ENCODE assay signal across 9 cellular contexts in the genomic region with DNA sequence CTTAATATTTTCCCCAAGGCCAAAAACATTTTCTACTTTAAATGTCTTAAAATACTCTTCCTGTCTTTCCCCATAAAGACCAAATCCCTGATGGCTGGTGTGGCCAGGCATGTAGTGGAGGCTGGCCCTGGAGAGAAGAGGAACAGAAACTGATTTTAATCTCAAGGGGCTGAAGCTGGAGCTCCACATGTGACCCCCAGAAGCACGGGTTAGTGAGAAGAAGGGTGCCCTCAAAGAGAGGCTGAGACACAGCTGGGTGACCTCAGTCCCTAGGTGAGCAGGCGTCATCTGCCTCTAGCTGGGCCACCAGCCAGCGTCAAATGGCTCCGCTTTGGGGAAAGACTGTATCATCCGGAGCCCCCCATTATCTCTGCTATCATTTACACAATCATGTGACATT. TPM values are rescaled to one million over a fixed set of nuclear protein-coding genes. Genes with fewer than 3 reads are reported as not detected.
DNase-seq lines count a peak whose midpoint lies in the region; ATAC-seq, FAIRE-seq and TF ChIP-seq lines count a peak whose summit lies in the region.
"Had no signal": no experiment of that assay in that cellular context is flagged by ENCODE, and none has a peak within 500 bp of the region (broad histone marks: within the 10 kb centered on the region; RNA-seq: fewer than 3 reads in every experiment).

No MANE protein-coding gene starts in this region.

- H3K36me3 ChIP-seq in OCI-LY7 (ENCODE audit: insufficient read depth, low read length) (no peaks in the 10 kb centered on the region), hepatocyte (replicated peaks; ENCODE audit: insufficient read depth, low read depth) (no peaks in the 10 kb centered on the region)

- no peak overlapping the region for H3K27ac Mint-ChIP-seq in activated CD8-positive, alpha-beta memory T cell treated with anti-CD3 and anti-CD28 coated beads, Interleukin-2, amount 10 ng/mL, durations not matched to agents 7 days and 5 days

- H3K4me1 ChIP-seq in OCI-LY7 (ENCODE audit: insufficient read depth, low read length, poor library complexity, severe bottlenecking), result peaks cover 17% of the 10 kb centered on the region
- H3K4me1 ChIP-seq in hepatocyte (ENCODE audit: insufficient read depth), result peaks cover 8% of the 10 kb centered on the region

- H3K9me3 ChIP-seq in OCI-LY7 (ENCODE audit: low read length), result 0 out of 2 replicates have a peak, but pooled peaks cover 8% of the 10 kb centered on the region
- no peaks in the 10 kb centered on the region for H3K9me3 ChIP-seq in hepatocyte (ENCODE audit: low read depth)

- peak; percentile 26 for FAIRE-seq in GM12891 (lab: Jason Lieb, UNC)

- no peaks in the 10 kb centered on the region for H4K20me1 ChIP-seq in OCI-LY7 (ENCODE audit: insufficient read depth, low read length)
- no peaks in the 10 kb centered on the region for H4K20me1 ChIP-seq in hepatocyte (ENCODE audit: insufficient read depth, poor library complexity, severe bottlenecking)

- H3K4me3 ChIP-seq in OCI-LY7 (ENCODE audit: low read depth, low read length, poor library complexity, severe bottlenecking) (no peak overlapping the region), hepatocyte (no peak overlapping the region)

- TF ChIP-seq CTCF in OCI-LY7 (conservative IDR thresholded peaks at IDR 0.05; ENCODE audit: low read length) (no peak), hepatocyte (IDR thresholded peaks at IDR 0.05; ENCODE audit: poor library complexity) (no peak)

- DNase-seq in GM12891 (ENCODE audit: insufficient read length, low spot score), result no peak
- peak; percentile 79 for DNase-seq in OCI-LY7 (ENCODE audit: low spot score)
- DNase-seq in hepatocyte (ENCODE audit: low spot score), result no peak
- DNase-seq in activated CD8-positive, alpha-beta memory T cell treated with anti-CD3 and anti-CD28 coated beads, Interleukin-2, amount 10 ng/mL, durations not matched to agents 7 days and 5 days, result no peak
- DNase-seq in activated naive CD4-positive, alpha-beta T cell (lab: John Stamatoyannopoulos, UW), result no peak
- DNase-seq: NCI-H774 had no signal

- peaks cover 2% of the 10 kb centered on the region for H3K36me3 Mint-ChIP-seq in activated CD8-positive, alpha-beta memory T cell treated with anti-CD3 and anti-CD28 coated beads, Interleukin-2, amount 10 ng/mL, durations not matched to agents 7 days and 5 days

- WGBS in hepatocyte (ENCODE audit: low lambda C conversion rate, missing lambda C conversion rate), result 80% methylated on average over 5 of the region's 5 CpGs

- H3K4me2 ChIP-seq in OCI-LY7 (ENCODE audit: low read length) (peak overlapping the region; percentile 60), hepatocyte (no peak overlapping the region)

- POLR2A ChIA-PET in OCI-LY7 (lab: Charles Lee), result interaction anchor here (1.0 kb wide), 1 partner anchor 634 kb away, joined by 3 read pairs; no protein-coding TSS in a partner anchor

- no peak for TF ChIP-seq POLR2A in GM12891 (IDR thresholded peaks at IDR 0.05; ENCODE audit: low read depth, low read length)

- H3K9me3 Mint-ChIP-seq in activated CD8-positive, alpha-beta memory T cell treated with anti-CD3 and anti-CD28 coated beads, Interleukin-2, amount 10 ng/mL, durations not matched to agents 7 days and 5 days (ENCODE audit: low read depth), result peaks cover 2% of the 10 kb centered on the region

- H3K27ac ChIP-seq in OCI-LY7 (ENCODE audit: low read depth, low read length, poor library complexity, severe bottlenecking) (no peak overlapping the region), hepatocyte (no peak overlapping the region)

- H2AFZ ChIP-seq in OCI-LY7 (ENCODE audit: low read length), result peak overlapping the region; percentile 70
- H2AFZ ChIP-seq in hepatocyte, result no peak overlapping the region

- H3K9me2 ChIP-seq in OCI-LY7 (ENCODE audit: insufficient read depth, low read length), result no peaks in the 10 kb centered on the region
- H3K9me2 ChIP-seq in hepatocyte (replicated peaks; ENCODE audit: insufficient read depth), result no peaks in the 10 kb centered on the region

- intact Hi-C loops in OCI-LY7 (cut with micrococcal nuclease; ENCODE audit: unreplicated experiment), result no loop called here

- CTCF ChIA-PET in OCI-LY7 (lab: Charles Lee; ENCODE audit: unreplicated experiment), result no interaction called here
- CTCF ChIA-PET in activated CD8-positive, alpha-beta memory T cell treated with anti-CD3 and anti-CD28 coated beads, Interleukin-2, amount 10 ng/mL, durations not matched to agents 7 days and 5 days (lab: Charles Lee), result no interaction called here

- ATAC-seq in GM19468 (IDR thresholded peaks at IDR 0.05; ENCODE audit: extremely low read depth, unreplicated experiment) (peak; percentile 96), HG03045 (IDR thresholded peaks at IDR 0.05; ENCODE audit: unreplicated experiment) (peak; percentile 76)
- no peak for ATAC-seq in activated CD4-positive, CD25-positive, alpha-beta regulatory T cell treated with anti-CD3 and anti-CD28 coated beads, Interleukin-2, amount 50 U/mL, for 24 hours
- ATAC-seq in activated CD8-positive, alpha-beta memory T cell treated with anti-CD3 and anti-CD28 coated beads, Interleukin-2, amount 10 ng/mL, durations not matched to agents 7 days and 5 days, result no peak

- peaks cover 32% of the 10 kb centered on the region for H3K27me3 Mint-ChIP-seq in activated CD8-positive, alpha-beta memory T cell treated with anti-CD3 and anti-CD28 coated beads, Interleukin-2, amount 10 ng/mL, durations not matched to agents 7 days and 5 days

- BruUV-seq in OCI-LY7 (replicated peaks; lab: Mats Ljungman, UMichigan), result no TSS peak

- no peak overlapping the region for H3K4me3 Mint-ChIP-seq in activated CD8-positive, alpha-beta memory T cell treated with anti-CD3 and anti-CD28 coated beads, Interleukin-2, amount 10 ng/mL, durations not matched to agents 7 days and 5 days

- H3K27me3 ChIP-seq in hepatocyte, result no peaks in the 10 kb centered on the region

- H3K79me2 ChIP-seq in OCI-LY7 (ENCODE audit: insufficient read depth, low read depth, low read length) (no peaks in the 10 kb centered on the region), hepatocyte (no peaks in the 10 kb centered on the region)

- peaks cover 2% of the 10 kb centered on the region for H3K4me1 Mint-ChIP-seq in activated CD8-positive, alpha-beta memory T cell treated with anti-CD3 and anti-CD28 coated beads, Interleukin-2, amount 10 ng/mL, durations not matched to agents 7 days and 5 days

TF ChIP-seq in GM12891, 5 proteins besides CTCF, POLR2A, EP300 and RAD21:
- TF ChIP-seq POLR2AphosphoS5 (IDR thresholded peaks at IDR 0.05; ENCODE audit: low read depth, low read length), result no peak
- peak; percentile 93 for TF ChIP-seq SPI1 (IDR thresholded peaks at IDR 0.05; ENCODE audit: low read depth, low read length)

RNA-seq across cellular contexts. Expression of gene TMEM18, which starts 19.3 kb away (rescaled TPM):
- polyA plus RNA-seq in GM12891 (2012; ENCODE audit: low read depth, missing spikeins), result 14.3 TPM
- total RNA-seq in OCI-LY7 (2014; rRNA removed; shearing (Covaris generic)), result 18.2 and 21.3 TPM in 2 replicates
- total RNA-seq in OCI-LY7 (2022), result 31.1 and 37.4 TPM in 2 replicates
- 35.2 and 35.4 TPM in 2 replicates for total RNA-seq in hepatocyte
- 43.1 and 47.1 TPM in 2 replicates for polyA plus RNA-seq in hepatocyte
- 10 to 100 TPM; 22.1 to 25.6 TPM for total RNA-seq in activated CD8-positive, alpha-beta memory T cell treated with anti-CD3 and anti-CD28 coated beads, Interleukin-2, amount 10 ng/mL, durations not matched to agents 7 days and 5 days

Comparison
In these comparisons a context has a peak if more than half of its experiments do, and no peak if none do; other contexts are left out.
1. ATAC-seq: peak in GM19468 (single experiment) and HG03045 (single experiment); none in activated CD4-positive, CD25-positive, alpha-beta regulatory T cell treated with anti-CD3 and anti-CD28 coated beads, Interleukin-2, amount 50 U/mL, for 24 hours (0 of 2) and activated CD8-positive, alpha-beta memory T cell treated with anti-CD3 and anti-CD28 coated beads, Interleukin-2, amount 10 ng/mL, durations not matched to agents 7 days and 5 days (single experiment).